Comparison of ENCODE assay signal across 5 cellular contexts in genomic region chrX:97284531-97284930, GRCh38.
"Had no signal": no experiment of that assay in that cellular context is flagged by ENCODE, and none has a peak within 500 bp of the region (broad histone marks: within the 10 kb centered on the region; RNA-seq: fewer than 3 reads in every experiment).

No MANE protein-coding gene starts in this region.

- H3K4me3 ChIP-seq: K562 had no signal

- DNase-seq: IMR-90, KBM-7, KG1 had no signal

- H3K27ac ChIP-seq: HL-60 had no signal
